21 cellular contexts compared by ENCODE assay signal in genomic region chr15:52858388-52859176, GRCh38.
A peak's percentile ranks its signal among the peaks of the same experiment; 100 is the strongest.
DNase-seq lines count a peak whose midpoint lies in the region; TF ChIP-seq lines count a peak whose summit lies in the region.
"Had no signal": no experiment of that assay in that cellular context is flagged by ENCODE, and none has a peak within 500 bp of the region (broad histone marks: within the 10 kb centered on the region; RNA-seq: fewer than 3 reads in every experiment).

No MANE protein-coding gene starts in this region.

- POLR2A ChIA-PET in RWPE1 (lab: Yijun Ruan, JAX; ENCODE audit: low non-redundant PET), result no interaction called here

- H3K27me3 ChIP-seq in neural cell (ENCODE audit: insufficient read depth, low read depth, low read length), result no peaks in the 10 kb centered on the region
- H3K27me3 ChIP-seq: pancreas had no signal

- H2AFZ ChIP-seq in neural cell (ENCODE audit: low read depth, low read length), result no peak overlapping the region

- no peak overlapping the region for H3K27ac ChIP-seq in neural cell (ENCODE audit: low read length)
- no peak overlapping the region for H3K27ac ChIP-seq in RWPE1
- H3K27ac ChIP-seq: 22Rv1, breast epithelium, pancreas, VCaP had no signal

- H3K79me2 ChIP-seq in neural cell (replicated peaks; ENCODE audit: insufficient read depth, low read length), result no peaks in the 10 kb centered on the region

- H3K36me3 ChIP-seq in neural cell (ENCODE audit: insufficient read depth, low read length), result no peaks in the 10 kb centered on the region
- H3K36me3 ChIP-seq: breast epithelium, pancreas had no signal

- H3K9me2 ChIP-seq in neural cell (ENCODE audit: insufficient read depth, low read length), result no peaks in the 10 kb centered on the region

- H3K4me2 ChIP-seq in neural cell (ENCODE audit: low read length), result no peak overlapping the region

- CTCF ChIA-PET in RWPE1 (lab: Yijun Ruan, JAX), result interaction anchor here (0.7 kb wide), 1 partner anchor 62 kb away, joined by 3 read pairs; no protein-coding TSS in a partner anchor

- TF ChIP-seq CTCF in epithelial cell of esophagus (IDR thresholded peaks at IDR 0.05; ENCODE audit: insufficient read depth, low read depth, low read length, missing control alignments) (no peak), neural cell (IDR thresholded peaks at IDR 0.05; ENCODE audit: poor library complexity, severe bottlenecking) (no peak), RWPE1 (conservative IDR thresholded peaks at IDR 0.05; ENCODE audit: low read depth) (no peak)

- no peak for TF ChIP-seq EP300 in neural cell (conservative IDR thresholded peaks at IDR 0.05; ENCODE audit: poor library complexity, severe bottlenecking)

- no peak overlapping the region for H3K4me3 ChIP-seq in epithelial cell of esophagus (ENCODE audit: low read length)
- H3K4me3 ChIP-seq in neural cell (ENCODE audit: low read length), result peak overlapping the region; percentile 15
- H3K4me3 ChIP-seq: breast epithelium, pancreas had no signal

- H3K9ac ChIP-seq in neural cell (ENCODE audit: low read length), result no peak overlapping the region

- DNase-seq in NCI-H1417 (lab: John Stamatoyannopoulos, UW), result peak; percentile 25 to 53 (median 36)
- no peak for DNase-seq in NCI-H1417 treated with DMSO at 0.1 percent for 48 hours (lab: John Stamatoyannopoulos, UW)
- DNase-seq in NCI-H2227 treated with DMSO at 0.1 percent for 48 hours (lab: John Stamatoyannopoulos, UW), result peak; percentile 20
- peak; percentile 3 for DNase-seq in epithelial cell of esophagus (ENCODE audit: low read depth)
- no peak for DNase-seq in OCI-M2 (lab: John Stamatoyannopoulos, UW; ENCODE audit: unreplicated experiment)
- no peak for DNase-seq in T-helper 1 cell
- no peak for DNase-seq in RWPE1 (ENCODE audit: low spot score)
- DNase-seq: activated CD8-positive, alpha-beta memory T cell treated with anti-CD3 and anti-CD28 coated beads, Interleukin-2, amount 50 U/mL, for 4 hours; activated effector memory CD4-positive, alpha-beta T cell treated with Interleukin-2 at 50 U/mL for 16 hours; cortex of kidney; kidney glomerular epithelial cell; naive thymus-derived CD8-positive, alpha-beta T cell; NCI-H1436; pancreas; SHP77 treated with DMSO at 0.1 percent for 48 hours; stimulated activated CD4-positive, alpha-beta T cell treated with anti-CD3 and anti-CD28 coated beads, Interleukin-15, amount 100 ng/mL, for 24 hours; substantia nigra had no signal

- H3F3A ChIP-seq in neural cell (ENCODE audit: insufficient read depth, low read length, poor library complexity, severe bottlenecking), result no peaks in the 10 kb centered on the region

- no peak for TF ChIP-seq RAD21 in neural cell (conservative IDR thresholded peaks at IDR 0.05)

- H4K20me1 ChIP-seq in neural cell (ENCODE audit: insufficient read depth), result no peaks in the 10 kb centered on the region

- H3K9me3 ChIP-seq in neural cell (ENCODE audit: low read length), result no peaks in the 10 kb centered on the region
- H3K9me3 ChIP-seq: breast epithelium, pancreas had no signal

TF ChIP-seq in neural cell, 6 proteins besides CTCF, POLR2A, EP300 and RAD21:
- no peak for TF ChIP-seq POLR2AphosphoS5 (IDR thresholded peaks at IDR 0.05)

Comparison
In these comparisons a context has a peak if more than half of its experiments do, and no peak if none do; other contexts are left out.
1. DNase-seq: peak in NCI-H1417 (3 of 3), NCI-H2227 treated with DMSO at 0.1 percent for 48 hours (single experiment) and epithelial cell of esophagus (single experiment); none in NCI-H1417 treated with DMSO at 0.1 percent for 48 hours (single experiment), OCI-M2 (single experiment), T-helper 1 cell (0 of 5) and RWPE1 (single experiment).